In the genomic region with DNA sequence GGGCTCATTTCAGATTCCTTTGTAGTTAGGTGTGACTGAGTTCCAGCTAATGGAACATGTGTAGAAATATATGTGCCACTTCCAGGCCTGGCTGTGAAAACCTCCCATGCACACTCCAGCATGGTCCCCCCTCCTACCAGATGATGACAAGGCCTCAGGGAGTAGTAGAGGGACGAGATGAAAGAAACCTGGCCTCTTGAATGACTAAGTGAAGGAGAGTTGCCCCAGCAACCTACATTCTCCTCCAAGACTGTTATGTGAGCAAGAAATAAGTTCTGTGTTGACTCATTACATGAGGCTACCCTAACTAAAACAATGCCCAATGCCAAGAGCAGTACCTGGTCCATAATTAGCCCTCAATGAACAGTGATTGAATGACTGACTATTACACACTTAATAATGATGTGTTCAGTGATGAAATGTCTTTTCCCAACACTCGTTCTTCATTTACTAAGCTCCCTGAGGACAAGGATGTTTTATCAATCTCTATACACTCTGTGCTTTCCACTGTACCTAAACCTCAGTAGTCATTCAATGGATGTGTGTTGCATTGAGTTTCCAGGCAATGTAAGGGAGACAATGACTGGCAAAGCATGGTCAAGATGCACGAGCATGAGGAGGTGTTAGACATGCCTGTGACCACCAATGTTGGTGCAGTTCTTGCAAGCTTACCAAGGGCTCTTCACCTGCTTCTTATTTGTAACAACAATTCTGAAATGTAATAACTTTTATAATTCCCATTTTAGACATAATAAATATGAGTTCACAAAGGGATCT, we compare ENCODE assay signal across 10 cellular contexts.
DNase-seq lines count a peak whose midpoint lies in the region; ATAC-seq and TF ChIP-seq lines count a peak whose summit lies in the region.
"Had no signal": no experiment of that assay in that cellular context is flagged by ENCODE, and none has a peak within 500 bp of the region (broad histone marks: within the 10 kb centered on the region; RNA-seq: fewer than 3 reads in every experiment).

No MANE protein-coding gene starts in this region.

- H3K9me3 ChIP-seq in endodermal cell (ENCODE audit: control insufficient read depth, low read length), result peaks cover 5% of the 10 kb centered on the region

- H3K4me3 ChIP-seq in endodermal cell (ENCODE audit: low read length), result no peak overlapping the region
- H3K4me3 ChIP-seq: skin epidermis had no signal

- H3K9ac ChIP-seq in endodermal cell (ENCODE audit: extremely low read depth, low read length, poor library complexity, severe bottlenecking), result no peak overlapping the region

- CTCF ChIA-PET in RWPE1 (lab: Yijun Ruan, JAX), result interaction anchor here (0.6 kb wide), 1 partner anchor 23 kb away, joined by 3 read pairs; no protein-coding TSS in a partner anchor

- peaks cover 2% of the 10 kb centered on the region for H3K27me3 Mint-ChIP-seq in endodermal cell (ENCODE audit: insufficient read depth)

- no peak for TF ChIP-seq CTCF in RWPE1 (conservative IDR thresholded peaks at IDR 0.05; ENCODE audit: low read depth)
- no peak for TF ChIP-seq CTCF in endodermal cell (conservative IDR thresholded peaks at IDR 0.05)

- 84 to 96% methylated on average over 3 of the region's 3 CpGs for WGBS in endodermal cell (ENCODE audit: insufficient coverage in 1 of 2, insufficient read length in 1 of 2), 2 experiments

- H3K27ac ChIP-seq in RWPE1 (no peak overlapping the region), endodermal cell (ENCODE audit: low read depth, low read length) (no peak overlapping the region)

- no peaks in the 10 kb centered on the region for H3K36me3 ChIP-seq in endodermal cell (ENCODE audit: control insufficient read depth, insufficient read depth, low read length)

- H3K36me3 Mint-ChIP-seq in endodermal cell (ENCODE audit: low read depth), result no peaks in the 10 kb centered on the region

- no peak overlapping the region for H3K27ac Mint-ChIP-seq in endodermal cell

- POLR2A ChIA-PET in RWPE1 (lab: Yijun Ruan, JAX; ENCODE audit: low non-redundant PET), result no interaction called here

- peak; percentile 35 for ATAC-seq in GM18909 (IDR thresholded peaks at IDR 0.05; ENCODE audit: poor library complexity, unreplicated experiment)
- ATAC-seq in HG02870 (IDR thresholded peaks at IDR 0.05; ENCODE audit: unreplicated experiment), result no peak
- ATAC-seq: Right ventricle myocardium inferior had no signal

- peaks cover 26% of the 10 kb centered on the region for H3K4me1 Mint-ChIP-seq in endodermal cell

- peaks cover 7% of the 10 kb centered on the region for H3K9me3 Mint-ChIP-seq in endodermal cell

- in situ Hi-C loops in KBM-7 (cut with MboI; ENCODE audit: low pct_unique_long_range_greater_than_20kb, low sequenced_read_pairs), result no loop called here

- no peaks in the 10 kb centered on the region for H3K27me3 ChIP-seq in endodermal cell (ENCODE audit: control insufficient read depth, insufficient read depth, low read length, poor library complexity, severe bottlenecking)

- DNase-seq in RWPE1 (ENCODE audit: low spot score), result peak; percentile 26
- peak; percentile 5 for DNase-seq in endodermal cell
- DNase-seq in stimulated activated CD4-positive, alpha-beta T cell treated with anti-CD3 and anti-CD28 coated beads, Interleukin-4, amount 100 ng/mL, for 4 hours, result peak; percentile 29 to 52
- no peak for DNase-seq in cerebellar cortex (ENCODE audit: low spot score)
- no peak for DNase-seq in KBM-7
- DNase-seq: NCI-H146 had no signal

- H3K4me3 Mint-ChIP-seq in endodermal cell, result no peak overlapping the region

- peaks cover 5% of the 10 kb centered on the region for H3K4me1 ChIP-seq in endodermal cell (ENCODE audit: control insufficient read depth, insufficient read depth, low read length)

Comparison
In these comparisons a context has a peak if more than half of its experiments do, and no peak if none do; other contexts are left out.
1. DNase-seq: peak in RWPE1 (single experiment), endodermal cell (single experiment) and stimulated activated CD4-positive, alpha-beta T cell treated with anti-CD3 and anti-CD28 coated beads, Interleukin-4, amount 100 ng/mL, for 4 hours (2 of 2); none in cerebellar cortex (single experiment) and KBM-7 (single experiment).